In genomic region chr15:99076109-99076508, GRCh38 we compare ENCODE assay signal across 9 cellular contexts. TPM values are rescaled to one million over a fixed set of nuclear protein-coding genes. Genes with fewer than 3 reads are reported as not detected.
DNase-seq lines count a peak whose midpoint lies in the region; ATAC-seq lines count a peak whose summit lies in the region.
"Had no signal": no experiment of that assay in that cellular context is flagged by ENCODE, and none has a peak within 500 bp of the region (broad histone marks: within the 10 kb centered on the region; RNA-seq: fewer than 3 reads in every experiment).

No MANE protein-coding gene starts in this region.

- H3K4me1 Mint-ChIP-seq in activated CD4-positive, alpha-beta T cell treated with anti-CD3 and anti-CD28 coated beads, Interleukin-2, amount 10 ng/mL, durations not matched to agents 7 days and 5 days, result peaks cover 7% of the 10 kb centered on the region
- H3K4me1 Mint-ChIP-seq in activated T-helper 17 cell treated with anti-CD3 and anti-CD28 coated beads, Interleukin-2, amount 50 U/mL, for 72 hours, result no peaks in the 10 kb centered on the region

- no peak for DNase-seq in activated CD4-positive, alpha-beta T cell treated with anti-CD3 and anti-CD28 coated beads, Interleukin-2, amount 10 ng/mL, durations not matched to agents 7 days and 5 days
- DNase-seq in activated CD4-positive, alpha-beta T cell treated with anti-CD3 and anti-CD28 coated beads for 4 hours, result no peak
- DNase-seq in renal cortical epithelial cell (ENCODE audit: low read depth) (peak; percentile 50), activated gamma-delta T cell (lab: John Stamatoyannopoulos, UW) (no peak), SW480 (ENCODE audit: low spot score) (no peak)

- no peak overlapping the region for H3K27ac Mint-ChIP-seq in activated CD4-positive, alpha-beta T cell treated with anti-CD3 and anti-CD28 coated beads, Interleukin-2, amount 10 ng/mL, durations not matched to agents 7 days and 5 days
- peak overlapping the region; percentile 46 for H3K27ac Mint-ChIP-seq in activated T-helper 17 cell treated with anti-CD3 and anti-CD28 coated beads, Interleukin-2, amount 50 U/mL, for 72 hours
- H3K27ac Mint-ChIP-seq: progenitor cell of endocrine pancreas had no signal

- peak overlapping the region; percentile 62 for H3K4me3 Mint-ChIP-seq in activated CD4-positive, alpha-beta T cell treated with anti-CD3 and anti-CD28 coated beads, Interleukin-2, amount 10 ng/mL, durations not matched to agents 7 days and 5 days
- H3K4me3 Mint-ChIP-seq in activated T-helper 17 cell treated with anti-CD3 and anti-CD28 coated beads, Interleukin-2, amount 50 U/mL, for 72 hours, result peak overlapping the region; percentile 67

- H3K36me3 Mint-ChIP-seq in activated CD4-positive, alpha-beta T cell treated with anti-CD3 and anti-CD28 coated beads, Interleukin-2, amount 10 ng/mL, durations not matched to agents 7 days and 5 days (ENCODE audit: low read depth), result no peaks in the 10 kb centered on the region
- H3K36me3 Mint-ChIP-seq in activated T-helper 17 cell treated with anti-CD3 and anti-CD28 coated beads, Interleukin-2, amount 50 U/mL, for 72 hours (ENCODE audit: low read depth), result no peaks in the 10 kb centered on the region

- CTCF ChIA-PET in activated CD4-positive, alpha-beta T cell treated with anti-CD3 and anti-CD28 coated beads, Interleukin-2, amount 10 ng/mL, durations not matched to agents 7 days and 5 days (lab: Charles Lee), result interaction anchor here (0.6 to 2.3 kb wide), 11 partner anchors 8 to 632 kb away, joined by 3 to 7 read pairs (median 4); no protein-coding TSS in a partner anchor

- no peaks in the 10 kb centered on the region for H3K9me3 Mint-ChIP-seq in activated CD4-positive, alpha-beta T cell treated with anti-CD3 and anti-CD28 coated beads, Interleukin-2, amount 10 ng/mL, durations not matched to agents 7 days and 5 days
- H3K9me3 Mint-ChIP-seq in activated T-helper 17 cell treated with anti-CD3 and anti-CD28 coated beads, Interleukin-2, amount 50 U/mL, for 72 hours, result no peaks in the 10 kb centered on the region

- peak; percentile 12 for ATAC-seq in HG03103 (IDR thresholded peaks at IDR 0.05; ENCODE audit: low read depth, unreplicated experiment)
- ATAC-seq in activated T-helper 17 cell treated with anti-CD3 and anti-CD28 coated beads, Interleukin-2, amount 50 U/mL, for 72 hours (replicated peaks), result peak; percentile 11
- no peak for ATAC-seq in GM18873 (IDR thresholded peaks at IDR 0.05; ENCODE audit: low FRiP score, unreplicated experiment)

- H3K27me3 Mint-ChIP-seq in activated CD4-positive, alpha-beta T cell treated with anti-CD3 and anti-CD28 coated beads, Interleukin-2, amount 10 ng/mL, durations not matched to agents 7 days and 5 days, result peaks cover 18% of the 10 kb centered on the region
- peaks cover 10% of the 10 kb centered on the region for H3K27me3 Mint-ChIP-seq in activated T-helper 17 cell treated with anti-CD3 and anti-CD28 coated beads, Interleukin-2, amount 50 U/mL, for 72 hours

- POLR2A ChIA-PET in activated CD4-positive, alpha-beta T cell treated with anti-CD3 and anti-CD28 coated beads, Interleukin-2, amount 10 ng/mL, durations not matched to agents 7 days and 5 days (lab: Charles Lee), result no interaction called here

RNA-seq across cellular contexts. Expression of gene SYNM, which starts 28.8 kb away (rescaled TPM):
- under 1 TPM; 0.08 to 0.12 TPM for total RNA-seq in activated CD4-positive, alpha-beta T cell treated with anti-CD3 and anti-CD28 coated beads, Interleukin-2, amount 10 ng/mL, durations not matched to agents 7 days and 5 days
- total RNA-seq in activated T-helper 17 cell treated with anti-CD3 and anti-CD28 coated beads, Interleukin-2, amount 50 U/mL, for 72 hours, result under 1 TPM; 0.43 to 0.58 TPM
- 1.7 and 6.0 TPM in 2 replicates for total RNA-seq in renal cortical epithelial cell
